In the genomic region with DNA sequence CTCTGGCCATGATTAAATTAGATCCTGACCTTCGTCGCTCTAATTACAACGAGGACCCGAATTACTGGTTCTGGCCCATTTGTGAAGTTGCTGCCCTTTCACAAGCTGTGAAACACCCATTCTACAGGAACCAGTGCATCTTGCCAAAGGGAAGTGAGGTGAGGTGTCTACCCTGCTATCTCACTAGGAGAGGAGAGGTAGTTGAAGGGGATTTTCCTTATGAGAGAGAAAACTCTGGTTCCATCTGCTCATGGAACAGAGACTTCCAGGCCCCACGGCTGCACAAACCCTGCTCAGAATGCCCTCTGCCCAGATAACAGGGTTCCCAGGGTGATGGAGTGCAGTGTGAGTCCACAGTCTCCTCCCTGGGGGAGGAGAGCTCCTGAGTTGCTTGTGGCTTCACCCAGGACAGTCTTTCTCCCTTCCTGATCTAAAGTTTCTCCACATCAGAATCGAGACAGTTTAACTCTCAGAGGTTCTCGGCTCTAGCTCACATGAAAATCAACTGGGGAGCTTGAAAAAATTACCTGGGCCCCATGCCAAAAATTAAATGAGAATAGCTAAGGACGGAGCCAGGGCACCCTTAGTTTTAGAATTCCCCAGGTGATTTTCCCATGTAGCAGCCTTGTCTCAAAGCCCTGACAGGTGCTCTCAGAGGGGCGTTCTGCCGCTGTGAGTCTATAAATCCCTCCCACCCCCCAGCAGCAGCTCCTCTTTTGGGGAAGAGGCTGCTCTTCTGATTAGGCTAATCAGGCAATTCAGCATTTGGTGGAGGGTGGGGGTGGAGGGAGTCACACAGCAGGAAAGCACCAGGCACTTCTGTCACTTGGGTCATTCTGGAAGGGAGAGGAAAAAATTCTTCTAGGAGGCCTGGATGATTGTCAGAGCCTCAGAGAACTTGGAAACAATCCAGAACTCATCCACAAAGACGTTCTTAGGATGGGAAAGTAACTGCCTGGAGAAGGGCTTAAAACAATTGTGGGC, we compare ENCODE assay signal across 10 cellular contexts. TPM values are rescaled to one million over a fixed set of nuclear protein-coding genes. Genes with fewer than 3 reads are reported as not detected.
DNase-seq lines count a peak whose midpoint lies in the region; ATAC-seq and TF ChIP-seq lines count a peak whose summit lies in the region.
"Had no signal": no experiment of that assay in that cellular context is flagged by ENCODE, and none has a peak within 500 bp of the region (broad histone marks: within the 10 kb centered on the region; RNA-seq: fewer than 3 reads in every experiment).

No MANE protein-coding gene starts in this region.

- H2AFZ ChIP-seq in MM.1S (ENCODE audit: low read length), result no peak overlapping the region

- no peaks in the 10 kb centered on the region for H3K36me3 ChIP-seq in MM.1S (replicated peaks; ENCODE audit: insufficient read depth, low read length)

- no peaks in the 10 kb centered on the region for H3K9me3 ChIP-seq in MM.1S (replicated peaks; ENCODE audit: insufficient read depth, low read length)
- H3K9me3 ChIP-seq: psoas muscle had no signal

- no peak overlapping the region for H3K27ac ChIP-seq in MM.1S (ENCODE audit: low read length)
- H3K27ac ChIP-seq: psoas muscle had no signal

- no peak for TF ChIP-seq CTCF in MM.1S (IDR thresholded peaks at IDR 0.05; ENCODE audit: low read length)

- in situ Hi-C loops in G401 (cut with HindIII; ENCODE audit: low sequenced_read_pairs), result loop anchor here (25.0 kb wide), 1 partner anchor 170 kb away; no protein-coding TSS in a partner anchor

- peak; percentile 55 for ATAC-seq in GM21529 (IDR thresholded peaks at IDR 0.05; ENCODE audit: unreplicated experiment)
- ATAC-seq in HG02571 (IDR thresholded peaks at IDR 0.05; ENCODE audit: unreplicated experiment), result no peak
- no peak for ATAC-seq in GM19452 (IDR thresholded peaks at IDR 0.05; ENCODE audit: unreplicated experiment)

- peak; percentile 76 for DNase-seq in G401 (ENCODE audit: low spot score)
- DNase-seq in NCI-H524 treated with DMSO at 0.1 percent for 48 hours (lab: John Stamatoyannopoulos, UW), result peak; percentile 100
- peak; percentile 8 for DNase-seq in left kidney (ENCODE audit: low read depth, low spot score)
- DNase-seq in MM.1S, result no peak
- no peak for DNase-seq in head of caudate nucleus

- no peaks in the 10 kb centered on the region for H3F3A ChIP-seq in MM.1S (ENCODE audit: insufficient read depth, low read length)

- no peak overlapping the region for H3K4me3 ChIP-seq in MM.1S (ENCODE audit: low read length)
- H3K4me3 ChIP-seq: psoas muscle had no signal

- no peak overlapping the region for H3K9ac ChIP-seq in MM.1S (ENCODE audit: low read length)

- peaks cover 10% of the 10 kb centered on the region; the same call in 1 of the 2 replicates for H3K27me3 ChIP-seq in MM.1S (replicated peaks; ENCODE audit: insufficient read depth, low read length)

- H4K20me1 ChIP-seq in MM.1S (ENCODE audit: insufficient read depth, low read length), result no peaks in the 10 kb centered on the region

- no peak overlapping the region for H3K4me2 ChIP-seq in MM.1S (ENCODE audit: low read depth, low read length)

- H3K9me2 ChIP-seq in MM.1S (replicated peaks; ENCODE audit: insufficient read depth, low read length), result no peaks in the 10 kb centered on the region

- H3K4me1 ChIP-seq in MM.1S (ENCODE audit: low read length), result peaks cover 7% of the 10 kb centered on the region
- H3K4me1 ChIP-seq: psoas muscle had no signal

- no peaks in the 10 kb centered on the region for H3K79me2 ChIP-seq in MM.1S (ENCODE audit: low read length)

- intact Hi-C loops in head of caudate nucleus (cut with DNase I), result loop anchor here (5.0 to 10.0 kb wide), 2 partner anchors 175 to 432 kb away; no protein-coding TSS in a partner anchor

RNA-seq across cellular contexts. Expression of gene SSTR2, which starts 7.6 kb away (rescaled TPM):
- total RNA-seq in G401 (2014; rRNA removed; shearing (Covaris generic)), result 0.03 TPM in 1 of 2 replicates, not detected in the other
- total RNA-seq: mammary epithelial cell had no signal

RNA-seq across cellular contexts. Expression of gene COG1, which starts 35.7 kb away (rescaled TPM):
- 8.2 and 10.8 TPM in 2 replicates for total RNA-seq in G401 (2014; rRNA removed; shearing (Covaris generic))

Comparison
In these comparisons a context has a peak if more than half of its experiments do, and no peak if none do; other contexts are left out.
1. DNase-seq: peak in G401 (single experiment), NCI-H524 treated with DMSO at 0.1 percent for 48 hours (single experiment) and left kidney (single experiment); none in MM.1S (single experiment) and head of caudate nucleus (0 of 42).